In the genomic region with DNA sequence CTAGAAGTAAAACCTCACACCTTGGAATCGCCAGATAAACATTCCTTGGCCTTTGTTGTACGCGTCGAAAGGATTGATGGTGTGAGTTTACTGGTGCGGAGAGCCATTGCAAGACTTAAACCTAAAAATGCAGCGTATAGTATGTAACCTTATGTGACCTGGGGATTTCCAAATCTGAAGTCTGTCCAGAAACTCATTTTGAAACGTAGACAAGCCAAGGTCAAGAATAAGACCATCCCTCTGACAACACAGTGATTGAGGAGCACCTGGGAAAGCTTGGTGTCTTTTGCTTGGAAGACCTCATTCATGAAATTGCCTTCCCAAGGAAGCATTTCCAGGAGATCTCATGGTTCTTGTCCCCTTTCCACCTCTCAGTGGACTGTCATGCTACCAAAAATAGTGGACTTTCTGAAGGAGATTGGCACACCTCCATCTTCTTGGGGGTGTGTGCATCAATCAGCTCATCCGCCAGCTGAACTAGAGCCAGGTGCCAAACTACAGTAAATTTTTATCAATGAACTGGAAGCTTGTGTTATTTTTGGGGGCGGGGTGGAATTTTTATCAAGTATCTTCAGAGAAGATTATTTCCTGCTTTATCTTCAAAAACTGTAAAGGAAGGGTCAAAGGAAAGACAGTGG, we compare ENCODE assay signal across 26 cellular contexts.
"Had no signal": no experiment of that assay in that cellular context is flagged by ENCODE, and none has a peak within 500 bp of the region (broad histone marks: within the 10 kb centered on the region; RNA-seq: fewer than 3 reads in every experiment).

No MANE protein-coding gene starts in this region.

- H3K4me3 ChIP-seq: hepatocyte, pancreas, prostate gland, smooth muscle cell, stomach, tibial artery had no signal

- H3K27ac ChIP-seq: epithelial cell of prostate, hepatocyte, pancreas, prostate gland, stomach, tibial artery had no signal

- FAIRE-seq: bronchial epithelial cell, frontal cortex, pancreas had no signal

- DNase-seq: activated CD4-positive, alpha-beta T cell treated with anti-CD3 and anti-CD28 coated beads for 36 hours; activated CD4-positive, CD25-positive, alpha-beta regulatory T cell; activated CD8-positive, alpha-beta memory T cell treated with anti-CD3 and anti-CD28 coated beads, Interleukin-2, amount 10 ng/mL, durations not matched to agents 7 days and 5 days; activated CD8-positive, alpha-beta T cell treated with anti-CD3 and anti-CD28 coated beads, Interleukin-2, amount 10 ng/mL, durations not matched to agents 7 days and 5 days; activated naive CD8-positive, alpha-beta T cell treated with anti-CD3 and anti-CD28 coated beads, Interleukin-2, amount 50 U/mL, for 24 hours; activated T-cell treated with anti-CD3 and anti-CD28 coated beads, Interleukin-2, amount 50 U/mL, for 48 hours; dermis blood vessel endothelial cell; effector CD4-positive, alpha-beta T cell; glutamatergic neuron; islet precursor cell; left ventricle myocardium superior; mammary epithelial cell; naive B cell; nucleus accumbens; stimulated activated CD4-positive, alpha-beta T cell treated with anti-CD3 and anti-CD28 coated beads, Interleukin-1b, Interleukin-23, amount 100 ng/mL, for 48 hours; stimulated activated naive B cell treated with anti-CD40 and anti-IgM and Interleukin-4, amounts not matched to agents 10 μg/mL and 1 μg/mL and 100 μg/mL, for 72 hours; stomach; T-helper 2 cell; tibial artery had no signal

- H3K9me3 ChIP-seq: pancreas, prostate gland, stomach, tibial artery had no signal

- H3K27me3 ChIP-seq: hepatocyte, pancreas, stomach, tibial artery had no signal

- H3K4me2 ChIP-seq: hepatocyte, smooth muscle cell had no signal

- H3K4me1 ChIP-seq: pancreas, prostate gland had no signal

- H2AFZ ChIP-seq: hepatocyte had no signal

- H3K36me3 ChIP-seq: pancreas, prostate gland, tibial artery had no signal

- ATAC-seq: activated CD4-positive, alpha-beta T cell treated with anti-CD3 and anti-CD28 coated beads for 36 hours; activated CD8-positive, alpha-beta memory T cell treated with anti-CD3 and anti-CD28 coated beads, Interleukin-2, amount 10 ng/mL, durations not matched to agents 7 days and 5 days; activated CD8-positive, alpha-beta T cell treated with anti-CD3 and anti-CD28 coated beads, Interleukin-2, amount 10 ng/mL, durations not matched to agents 7 days and 5 days; activated naive CD8-positive, alpha-beta T cell treated with anti-CD3 and anti-CD28 coated beads, Interleukin-2, amount 50 U/mL, for 24 hours; left ventricle myocardium superior; pancreas; stimulated activated naive B cell treated with anti-CD40 and anti-IgM and Interleukin-4, amounts not matched to agents 10 μg/mL and 1 μg/mL and 100 μg/mL, for 72 hours had no signal
